In genomic region chr11:65204646-65205601, GRCh38 we compare ENCODE assay signal across 8 cellular contexts. TPM values are rescaled to one million over a fixed set of nuclear protein-coding genes. Genes with fewer than 3 reads are reported as not detected.
DNase-seq lines count a peak whose midpoint lies in the region; ATAC-seq and TF ChIP-seq lines count a peak whose summit lies in the region.

No MANE protein-coding gene starts in this region.

- no peak overlapping the region for H3K4me3 ChIP-seq in MM.1S (ENCODE audit: low read length)

- H3K27me3 ChIP-seq in MM.1S (replicated peaks; ENCODE audit: insufficient read depth, low read length): no peaks in the 10 kb centered on the region

- H3K9me3 ChIP-seq in MM.1S (replicated peaks; ENCODE audit: insufficient read depth, low read length): no peaks in the 10 kb centered on the region

- no peak overlapping the region for H3K9ac ChIP-seq in MM.1S (ENCODE audit: low read length)

- no peaks in the 10 kb centered on the region for H3K4me1 ChIP-seq in MM.1S (ENCODE audit: low read length)

- POLR2A ChIA-PET in activated CD8-positive, alpha-beta T cell treated with anti-CD3 and anti-CD28 coated beads for 36 hours (lab: Charles Lee): interaction anchor here (0.8 to 1.7 kb wide), 2 partner anchors 62 to 110 kb away, joined by 3 read pairs; no protein-coding TSS in a partner anchor

- peak; percentile 89 for TF ChIP-seq CTCF in MM.1S (IDR thresholded peaks at IDR 0.05; ENCODE audit: low read length)
- TF ChIP-seq CTCF in activated CD8-positive, alpha-beta T cell treated with anti-CD3 and anti-CD28 coated beads for 36 hours (IDR thresholded peaks at IDR 0.05): peak; percentile 98

- no peaks in the 10 kb centered on the region for H3K79me2 ChIP-seq in MM.1S (ENCODE audit: low read length)

- H3K27me3 Mint-ChIP-seq in activated CD8-positive, alpha-beta T cell treated with anti-CD3 and anti-CD28 coated beads for 36 hours: no peaks in the 10 kb centered on the region
- no peaks in the 10 kb centered on the region for H3K27me3 Mint-ChIP-seq in natural killer cell treated with Interleukin-12 subunit alpha and Interleukin-12 subunit beta and Interleukin-15 and Interleukin-18, amount 100 ng/mL, for 72 hours

- no peak overlapping the region for H2AFZ ChIP-seq in MM.1S (ENCODE audit: low read length)

- peak; percentile 90 for ATAC-seq in activated CD8-positive, alpha-beta T cell treated with anti-CD3 and anti-CD28 coated beads for 36 hours
- ATAC-seq in esophagus mucosa (peak; percentile 28), GM18519 (IDR thresholded peaks at IDR 0.05; ENCODE audit: low FRiP score, unreplicated experiment) (no peak)
- ATAC-seq in natural killer cell treated with Interleukin-12 subunit alpha and Interleukin-12 subunit beta and Interleukin-15 and Interleukin-18, amount 100 ng/mL, for 72 hours: peak; percentile 59 to 63

- no peaks in the 10 kb centered on the region for H3K9me2 ChIP-seq in MM.1S (replicated peaks; ENCODE audit: insufficient read depth, low read length)

- no peaks in the 10 kb centered on the region for H4K20me1 ChIP-seq in MM.1S (ENCODE audit: insufficient read depth, low read length)

- DNase-seq in NCI-H2029 (lab: John Stamatoyannopoulos, UW) (peak; percentile 10), NCI-H2029 treated with DMSO at 0.1 percent for 48 hours (lab: John Stamatoyannopoulos, UW) (no peak), MM.1S (no peak), cortex of kidney (lab: John Stamatoyannopoulos, UW) (no peak)
- DNase-seq in activated CD8-positive, alpha-beta T cell treated with anti-CD3 and anti-CD28 coated beads for 36 hours: peak; percentile 55
- DNase-seq in natural killer cell treated with Interleukin-12 subunit alpha and Interleukin-12 subunit beta and Interleukin-15 and Interleukin-18, amount 100 ng/mL, for 72 hours (ENCODE audit: low spot score): no peak

- H3K27ac Mint-ChIP-seq in activated CD8-positive, alpha-beta T cell treated with anti-CD3 and anti-CD28 coated beads for 36 hours: no peak overlapping the region
- H3K27ac Mint-ChIP-seq in natural killer cell treated with Interleukin-12 subunit alpha and Interleukin-12 subunit beta and Interleukin-15 and Interleukin-18, amount 100 ng/mL, for 72 hours: no peak overlapping the region

- peaks cover 3% of the 10 kb centered on the region for H3K4me1 Mint-ChIP-seq in activated CD8-positive, alpha-beta T cell treated with anti-CD3 and anti-CD28 coated beads for 36 hours (ENCODE audit: low read depth)
- H3K4me1 Mint-ChIP-seq in natural killer cell treated with Interleukin-12 subunit alpha and Interleukin-12 subunit beta and Interleukin-15 and Interleukin-18, amount 100 ng/mL, for 72 hours (ENCODE audit: low read depth in 2 of 2): peaks cover 11 to 12% of the 10 kb centered on the region in 2 donors

- H3K4me3 Mint-ChIP-seq in activated CD8-positive, alpha-beta T cell treated with anti-CD3 and anti-CD28 coated beads for 36 hours: no peak overlapping the region
- no peak overlapping the region for H3K4me3 Mint-ChIP-seq in natural killer cell treated with Interleukin-12 subunit alpha and Interleukin-12 subunit beta and Interleukin-15 and Interleukin-18, amount 100 ng/mL, for 72 hours

- no peaks in the 10 kb centered on the region for H3K36me3 ChIP-seq in MM.1S (replicated peaks; ENCODE audit: insufficient read depth, low read length)

- no peaks in the 10 kb centered on the region for H3K9me3 Mint-ChIP-seq in activated CD8-positive, alpha-beta T cell treated with anti-CD3 and anti-CD28 coated beads for 36 hours
- H3K9me3 Mint-ChIP-seq in natural killer cell treated with Interleukin-12 subunit alpha and Interleukin-12 subunit beta and Interleukin-15 and Interleukin-18, amount 100 ng/mL, for 72 hours: no peaks in the 10 kb centered on the region

- peaks cover 7% of the 10 kb centered on the region for H3K36me3 Mint-ChIP-seq in activated CD8-positive, alpha-beta T cell treated with anti-CD3 and anti-CD28 coated beads for 36 hours (ENCODE audit: low read depth)
- peaks cover 6% of the 10 kb centered on the region for H3K36me3 Mint-ChIP-seq in natural killer cell treated with Interleukin-12 subunit alpha and Interleukin-12 subunit beta and Interleukin-15 and Interleukin-18, amount 100 ng/mL, for 72 hours

- H3K27ac ChIP-seq in MM.1S (ENCODE audit: low read length): no peak overlapping the region

- intact Hi-C loops in activated CD8-positive, alpha-beta T cell treated with anti-CD3 and anti-CD28 coated beads for 36 hours (cut with micrococcal nuclease): loop anchor here (10.0 kb wide), 1 partner anchor 50 kb away; no protein-coding TSS in a partner anchor

- no peaks in the 10 kb centered on the region for H3F3A ChIP-seq in MM.1S (ENCODE audit: insufficient read depth, low read length)

- CTCF ChIA-PET in activated CD8-positive, alpha-beta T cell treated with anti-CD3 and anti-CD28 coated beads for 36 hours (lab: Charles Lee): interaction anchor here (0.6 to 4.4 kb wide), 22 partner anchors 9 to 268 kb away, joined by 3 to 36 read pairs (median 4); partner anchors contain the start of genes CAPN1 and CDC42EP2

- no peak overlapping the region for H3K4me2 ChIP-seq in MM.1S (ENCODE audit: low read depth, low read length)

RNA-seq across cellular contexts. Expression of gene CAPN1, which starts 23.2 kb away (rescaled TPM):
- total RNA-seq in activated CD8-positive, alpha-beta T cell treated with anti-CD3 and anti-CD28 coated beads for 36 hours: 10 to 100 TPM; 72.6 to 74.7 TPM
- 510 TPM for total RNA-seq in esophagus mucosa
- 100 to 1,000 TPM; 141 to 146 TPM for total RNA-seq in natural killer cell treated with Interleukin-12 subunit alpha and Interleukin-12 subunit beta and Interleukin-15 and Interleukin-18, amount 100 ng/mL, for 72 hours

RNA-seq across cellular contexts. Expression of gene SPDYC, which starts 34.9 kb away (rescaled TPM):
- total RNA-seq in activated CD8-positive, alpha-beta T cell treated with anti-CD3 and anti-CD28 coated beads for 36 hours: not detected
- not detected for total RNA-seq in esophagus mucosa
- total RNA-seq in natural killer cell treated with Interleukin-12 subunit alpha and Interleukin-12 subunit beta and Interleukin-15 and Interleukin-18, amount 100 ng/mL, for 72 hours: not detected

RNA-seq across cellular contexts. Expression of gene POLA2, which starts 56.8 kb away (rescaled TPM):
- total RNA-seq in activated CD8-positive, alpha-beta T cell treated with anti-CD3 and anti-CD28 coated beads for 36 hours: 10 to 100 TPM; 55.2 to 63.8 TPM
- 11.2 TPM for total RNA-seq in esophagus mucosa
- total RNA-seq in natural killer cell treated with Interleukin-12 subunit alpha and Interleukin-12 subunit beta and Interleukin-15 and Interleukin-18, amount 100 ng/mL, for 72 hours: 10 to 100 TPM; 56.8 to 80.9 TPM

Comparison
In these comparisons a context has a peak if more than half of its experiments do, and no peak if none do; other contexts are left out.
1. DNase-seq: peak in NCI-H2029 (single experiment) and activated CD8-positive, alpha-beta T cell treated with anti-CD3 and anti-CD28 coated beads for 36 hours (single experiment); none in NCI-H2029 treated with DMSO at 0.1 percent for 48 hours (single experiment), MM.1S (single experiment), natural killer cell treated with Interleukin-12 subunit alpha and Interleukin-12 subunit beta and Interleukin-15 and Interleukin-18, amount 100 ng/mL, for 72 hours (single experiment) and cortex of kidney (single experiment).